In the genomic region with DNA sequence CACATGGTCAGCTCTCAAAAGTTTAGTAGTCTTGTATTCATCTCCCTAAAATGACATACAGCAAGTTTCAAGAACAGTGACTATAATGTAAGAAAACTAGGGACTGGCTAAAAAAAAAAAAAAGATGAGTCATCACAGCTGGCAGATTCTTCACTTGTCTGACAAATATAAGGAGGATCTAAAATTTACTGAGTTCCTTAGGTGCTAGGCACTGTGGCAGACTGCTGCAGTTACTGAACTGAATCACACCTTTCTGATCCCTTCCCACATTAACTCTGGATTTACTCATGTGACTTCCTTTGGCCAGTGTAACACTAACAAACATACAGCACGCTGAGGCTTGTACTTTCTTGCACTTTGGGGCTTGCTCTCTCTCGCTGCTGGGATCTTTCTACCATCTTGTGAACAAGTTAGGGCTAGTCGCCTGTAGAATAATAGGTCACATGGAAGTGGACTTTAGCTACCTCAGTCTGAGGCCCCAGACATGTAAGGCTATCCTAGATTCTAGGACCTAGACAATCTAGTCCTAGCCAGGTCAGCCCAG, we compare ENCODE assay signal across 9 cellular contexts. TPM values are rescaled to one million over a fixed set of nuclear protein-coding genes. Genes with fewer than 3 reads are reported as not detected.
A peak's percentile ranks its signal among the peaks of the same experiment; 100 is the strongest.
DNase-seq lines count a peak whose midpoint lies in the region; ATAC-seq and TF ChIP-seq lines count a peak whose summit lies in the region.
"Had no signal": no experiment of that assay in that cellular context is flagged by ENCODE, and none has a peak within 500 bp of the region (broad histone marks: within the 10 kb centered on the region; RNA-seq: fewer than 3 reads in every experiment).

No MANE protein-coding gene starts in this region.

- H3K9me3 ChIP-seq in liver (ENCODE audit: control insufficient read depth in 4 of 4, low read length in 3 of 4): no peaks in the 10 kb centered on the region

- no peak overlapping the region for H3K4me3 ChIP-seq in LNCaP clone FGC (ENCODE audit: low read depth, low read length)
- no peak overlapping the region for H3K4me3 ChIP-seq in astrocyte of the cerebellum (ENCODE audit: low read depth, low read length)
- no peak overlapping the region for H3K4me3 ChIP-seq in liver (ENCODE audit: low read depth in 1 of 3, low read length in 3 of 3)
- H3K4me3 ChIP-seq: BLaER1 had no signal

- H3K9ac ChIP-seq in liver (ENCODE audit: low read depth in 1 of 2, low read length in 2 of 2): no peak overlapping the region
- H3K9ac ChIP-seq: BLaER1 had no signal

- DNase-seq in NCI-H1105 treated with DMSO at 0.1 percent for 48 hours (lab: John Stamatoyannopoulos, UW): peak; percentile 10
- no peak for DNase-seq in NCI-H1105 (lab: John Stamatoyannopoulos, UW)
- DNase-seq in LNCaP clone FGC (ENCODE audit: low read depth): peak; percentile 7
- DNase-seq in astrocyte of the cerebellum (ENCODE audit: low read depth): peak; percentile 29
- DNase-seq in GDM1 (lab: John Stamatoyannopoulos, UW): no peak

- TF ChIP-seq RAD21 in liver (IDR thresholded peaks at IDR 0.05): no peak

- peaks cover 4 to 6% (median 5%) of the 10 kb centered on the region in 4 donors for H3K4me1 ChIP-seq in liver (ENCODE audit: control insufficient read depth in 4 of 4, insufficient read depth in 4 of 4, low read length in 3 of 4)

- no peak overlapping the region for H3K27ac ChIP-seq in liver (ENCODE audit: low read depth in 1 of 2, low read length in 2 of 2)
- H3K27ac ChIP-seq: BLaER1 had no signal

- in situ Hi-C loops in astrocyte of the cerebellum (cut with HindIII; ENCODE audit: low sequenced_read_pairs): no loop called here

- no peaks in the 10 kb centered on the region for H3K36me3 ChIP-seq in liver (ENCODE audit: control insufficient read depth in 4 of 4, insufficient read depth in 3 of 4, low read depth in 1 of 4, low read length in 3 of 4)

- 67% methylated on average over 3 of the region's 3 CpGs for WGBS in liver

- no peak for TF ChIP-seq CTCF in LNCaP clone FGC (IDR thresholded peaks at IDR 0.05; ENCODE audit: control insufficient read depth, extremely low read depth, insufficient read depth)
- no peak for TF ChIP-seq CTCF in astrocyte of the cerebellum (IDR thresholded peaks at IDR 0.05; ENCODE audit: low read depth, low read length, missing control alignments)
- TF ChIP-seq CTCF in liver (IDR thresholded peaks at IDR 0.05; ENCODE audit: low read depth, low read length, missing input control): no peak

- ATAC-seq in HG03354 (IDR thresholded peaks at IDR 0.05; ENCODE audit: poor library complexity, severe bottlenecking, unreplicated experiment) (no peak), GM18520 (IDR thresholded peaks at IDR 0.05; ENCODE audit: unreplicated experiment) (no peak)

- H3K27me3 ChIP-seq in liver (ENCODE audit: control insufficient read depth in 4 of 4, insufficient read depth in 4 of 4, low read length in 3 of 4): no peaks in the 10 kb centered on the region
- H3K27me3 ChIP-seq: BLaER1 had no signal

TF ChIP-seq in liver, 16 proteins besides CTCF, POLR2A, EP300 and RAD21:
- TF ChIP-seq HNF4A (conservative IDR thresholded peaks at IDR 0.05) (no peak), JUND (IDR thresholded peaks at IDR 0.05) (peak; percentile 53 to 68)

RNA-seq across cellular contexts. Expression of gene BAZ1A, which starts 32.1 kb away (rescaled TPM):
- 10 to 100 TPM; 18.5 to 44.9 TPM for total RNA-seq in liver
- polyA plus RNA-seq in liver: 1 to 10 TPM; 4.5 to 8.1 TPM

Comparison
In these comparisons a context has a peak if more than half of its experiments do, and no peak if none do; other contexts are left out.
1. DNase-seq: peak in NCI-H1105 treated with DMSO at 0.1 percent for 48 hours (single experiment), LNCaP clone FGC (single experiment) and astrocyte of the cerebellum (single experiment); none in NCI-H1105 (single experiment) and GDM1 (single experiment).